In the genomic region with DNA sequence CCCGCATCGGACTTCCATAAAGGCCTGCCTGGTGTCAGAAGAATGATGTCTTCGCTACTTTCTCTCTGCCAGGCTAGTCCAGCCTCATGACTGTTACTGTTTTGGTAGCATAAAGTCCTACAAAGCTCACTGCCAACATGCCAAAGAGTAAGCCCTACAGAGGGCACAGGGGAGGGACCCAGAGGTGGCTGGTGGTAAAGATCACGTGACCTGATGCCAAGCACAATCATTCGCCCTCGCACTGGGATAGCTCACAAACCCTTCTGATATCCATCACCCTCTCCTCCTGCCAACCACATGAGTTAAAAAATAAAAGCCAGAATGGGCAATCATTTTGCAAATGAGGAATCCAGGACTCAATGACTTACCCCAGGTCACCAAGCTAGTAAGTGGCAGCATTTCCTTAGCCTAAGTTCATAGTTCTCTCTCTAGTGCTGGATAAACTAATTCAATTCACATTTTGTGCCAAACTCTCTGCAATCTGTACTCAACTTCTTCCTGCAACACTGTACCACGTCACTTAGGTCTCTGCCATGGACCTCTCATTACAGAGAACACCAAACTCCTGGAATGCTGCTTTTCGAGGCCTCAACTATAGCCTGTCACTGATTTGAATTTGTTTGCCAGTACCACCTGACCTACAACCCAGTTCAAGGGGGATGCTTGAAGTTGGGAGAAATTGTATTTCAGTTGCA, we compare ENCODE assay signal across 14 cellular contexts.
DNase-seq lines count a peak whose midpoint lies in the region; ATAC-seq lines count a peak whose summit lies in the region.
"Had no signal": no experiment of that assay in that cellular context is flagged by ENCODE, and none has a peak within 500 bp of the region (broad histone marks: within the 10 kb centered on the region; RNA-seq: fewer than 3 reads in every experiment).

No MANE protein-coding gene starts in this region.

- no peak overlapping the region for H2AFZ ChIP-seq in ACC112 (ENCODE audit: low read length, unreplicated experiment)
- no peak overlapping the region for H2AFZ ChIP-seq in GM23248
- H2AFZ ChIP-seq in mesenchymal stem cell (ENCODE audit: low read depth, low read length), result no peak overlapping the region
- H2AFZ ChIP-seq: GM23338 had no signal

- no peak overlapping the region for H4K91ac ChIP-seq in mesenchymal stem cell (ENCODE audit: low read length)

- H3K9ac ChIP-seq in GM23248 (peak overlapping the region; percentile 74), mesenchymal stem cell (ENCODE audit: low read length) (peak overlapping the region; percentile 28)

- H3K23ac ChIP-seq in mesenchymal stem cell (ENCODE audit: low read length in 2 of 2), result no peak overlapping the region

- H3K36me3 ChIP-seq in ACC112 (ENCODE audit: insufficient read depth, low read length), result no peaks in the 10 kb centered on the region
- no peaks in the 10 kb centered on the region for H3K36me3 ChIP-seq in GM23248 (ENCODE audit: low read depth)
- H3K36me3 ChIP-seq in mesenchymal stem cell (ENCODE audit: control insufficient read depth in 1 of 2, insufficient read depth in 2 of 2, low read depth in 1 of 2, low read length in 2 of 2), result no peaks in the 10 kb centered on the region
- H3K36me3 ChIP-seq: Peyer's patch had no signal

- no peaks in the 10 kb centered on the region for H3K27me3 Mint-ChIP-seq in activated naive CD8-positive, alpha-beta T cell treated with anti-CD3 and anti-CD28 coated beads, Interleukin-2, amount 50 U/mL, for 24 hours
- H3K27me3 Mint-ChIP-seq: stimulated activated naive CD8-positive, alpha-beta T cell treated with anti-CD3 and anti-CD28 coated beads, Interleukin-15, amount 100 ng/mL, for 72 hours had no signal

- H3K27ac Mint-ChIP-seq in activated naive CD8-positive, alpha-beta T cell treated with anti-CD3 and anti-CD28 coated beads, Interleukin-2, amount 50 U/mL, for 24 hours, result peak overlapping the region; percentile 60
- H3K27ac Mint-ChIP-seq: GM23338 had no signal

- H3K18ac ChIP-seq in mesenchymal stem cell (ENCODE audit: low read depth in 1 of 2, low read length in 2 of 2), result peak overlapping the region; percentile 9 to 62

- H3K9me3 ChIP-seq in GM23248 (ENCODE audit: low read depth) (no peaks in the 10 kb centered on the region), mesenchymal stem cell (ENCODE audit: control insufficient read depth, low read length) (no peaks in the 10 kb centered on the region)
- H3K9me3 ChIP-seq: Peyer's patch had no signal

- H3K9me3 Mint-ChIP-seq in activated naive CD8-positive, alpha-beta T cell treated with anti-CD3 and anti-CD28 coated beads, Interleukin-2, amount 50 U/mL, for 24 hours, result no peaks in the 10 kb centered on the region
- H3K9me3 Mint-ChIP-seq: GM23338; stimulated activated naive CD8-positive, alpha-beta T cell treated with anti-CD3 and anti-CD28 coated beads, Interleukin-15, amount 100 ng/mL, for 72 hours had no signal

- DNase-seq in GM23248, result no peak
- DNase-seq in activated naive CD8-positive, alpha-beta T cell treated with anti-CD3 and anti-CD28 coated beads, Interleukin-2, amount 50 U/mL, for 24 hours, result no peak
- DNase-seq in mesenchymal stem cell, result no peak
- DNase-seq in NCI-H446 (lab: John Stamatoyannopoulos, UW), result no peak
- DNase-seq in COLO668 (lab: John Stamatoyannopoulos, UW; ENCODE audit: unreplicated experiment), result no peak
- no peak for DNase-seq in SHP77 (lab: John Stamatoyannopoulos, UW)
- DNase-seq in AML-193 (lab: John Stamatoyannopoulos, UW), result no peak
- DNase-seq: cerebellar nuclear complex; NCI-H774; Peyer's patch; right cardiac atrium; stimulated activated naive CD8-positive, alpha-beta T cell treated with anti-CD3 and anti-CD28 coated beads, Interleukin-15, amount 100 ng/mL, for 72 hours had no signal

- peaks cover 46% of the 10 kb centered on the region for H3K4me1 Mint-ChIP-seq in activated naive CD8-positive, alpha-beta T cell treated with anti-CD3 and anti-CD28 coated beads, Interleukin-2, amount 50 U/mL, for 24 hours

- no peaks in the 10 kb centered on the region for H3K27me3 ChIP-seq in ACC112 (ENCODE audit: insufficient read depth, low read length)
- H3K27me3 ChIP-seq in GM23248 (replicated peaks; ENCODE audit: insufficient read depth), result no peaks in the 10 kb centered on the region
- H3K27me3 ChIP-seq in mesenchymal stem cell (ENCODE audit: control insufficient read depth in 1 of 2, insufficient read depth in 1 of 2, low read length in 2 of 2), result no peaks in the 10 kb centered on the region
- H3K27me3 ChIP-seq: Peyer's patch had no signal

- H2BK5ac ChIP-seq in mesenchymal stem cell (ENCODE audit: low read depth, low read length, poor library complexity, severe bottlenecking), result no peak overlapping the region

- no peak overlapping the region for H3K4me3 ChIP-seq in ACC112 (ENCODE audit: low read depth, low read length)
- H3K4me3 ChIP-seq in GM23248, result no peak overlapping the region
- H3K4me3 ChIP-seq in mesenchymal stem cell (ENCODE audit: insufficient read depth in 1 of 2, low read depth in 1 of 2, low read length in 2 of 2), result no peak overlapping the region
- H3K4me3 ChIP-seq: GM23338, Peyer's patch had no signal

- H4K8ac ChIP-seq in mesenchymal stem cell (ENCODE audit: low read length), result no peak overlapping the region

- H2BK15ac ChIP-seq in mesenchymal stem cell (ENCODE audit: low read depth, poor library complexity, severe bottlenecking), result peak overlapping the region; percentile 48

- no peaks in the 10 kb centered on the region for H3K9me2 ChIP-seq in GM23248 (ENCODE audit: insufficient read depth)

- H4K20me1 ChIP-seq in GM23248 (ENCODE audit: insufficient read depth), result no peaks in the 10 kb centered on the region

- H3K79me2 ChIP-seq in ACC112 (ENCODE audit: control insufficient read depth, insufficient read depth, low read length, unreplicated experiment), result peaks cover 13% of the 10 kb centered on the region
- H3K79me2 ChIP-seq in GM23248 (ENCODE audit: insufficient read depth), result peaks cover 33% of the 10 kb centered on the region

- H3K27ac ChIP-seq in ACC112 (ENCODE audit: low read depth, low read length), result peak overlapping the region; percentile 99
- peak overlapping the region; percentile 98 for H3K27ac ChIP-seq in GM23248
- no peak overlapping the region for H3K27ac ChIP-seq in mesenchymal stem cell (ENCODE audit: low read length, poor library complexity, severe bottlenecking)
- H3K27ac ChIP-seq: Peyer's patch had no signal

- H2AK5ac ChIP-seq in mesenchymal stem cell (ENCODE audit: low read length, severe bottlenecking), result no peak overlapping the region

- peak overlapping the region in 1 of 2 experiments; percentile 58 for H3K4ac ChIP-seq in mesenchymal stem cell (ENCODE audit: low read depth in 1 of 2, low read length in 2 of 2)

- no peak overlapping the region for H3K4me3 Mint-ChIP-seq in activated naive CD8-positive, alpha-beta T cell treated with anti-CD3 and anti-CD28 coated beads, Interleukin-2, amount 50 U/mL, for 24 hours
- H3K4me3 Mint-ChIP-seq: GM23338 had no signal

- peaks cover 63% of the 10 kb centered on the region for H3K4me1 ChIP-seq in ACC112 (ENCODE audit: control insufficient read depth, insufficient read depth, low read length, unreplicated experiment)
- H3K4me1 ChIP-seq in GM23248 (ENCODE audit: insufficient read depth), result peaks cover 36% of the 10 kb centered on the region
- H3K4me1 ChIP-seq in mesenchymal stem cell (ENCODE audit: control insufficient read depth, insufficient read depth, low read depth, low read length), result peaks cover 4% of the 10 kb centered on the region
- H3K4me1 ChIP-seq: Peyer's patch had no signal

- peaks cover 19% of the 10 kb centered on the region for H3K36me3 Mint-ChIP-seq in activated naive CD8-positive, alpha-beta T cell treated with anti-CD3 and anti-CD28 coated beads, Interleukin-2, amount 50 U/mL, for 24 hours (ENCODE audit: low read depth)

- H3K14ac ChIP-seq in mesenchymal stem cell (ENCODE audit: low read length in 2 of 2), result no peak overlapping the region

- in situ Hi-C loops in GM23248 (cut with MboI), result no loop called here

- H2BK120ac ChIP-seq in mesenchymal stem cell (ENCODE audit: low read depth, low read length), result peak overlapping the region; percentile 49

- no peak for ATAC-seq in activated naive CD8-positive, alpha-beta T cell treated with anti-CD3 and anti-CD28 coated beads, Interleukin-2, amount 50 U/mL, for 24 hours
- ATAC-seq: GM23338, right cardiac atrium had no signal

- 96 to 97% methylated on average over 6 to 8 of the region's 8 CpGs for whole genome bisulfite sequencing in GM23248 (ENCODE audit: low coverage in 1 of 2, low lambda C conversion rate in 2 of 2, missing lambda C conversion rate in 2 of 2), 2 experiments
- 93% methylated on average over 7 of the region's 8 CpGs for WGBS in mesenchymal stem cell

- peak overlapping the region in 1 of 2 experiments; percentile 77 for H2BK12ac ChIP-seq in mesenchymal stem cell (ENCODE audit: low read length in 2 of 2)

- H3K4me2 ChIP-seq in GM23248 (ENCODE audit: unreplicated experiment) (peak overlapping the region; percentile 32), mesenchymal stem cell (ENCODE audit: low read length, poor library complexity, severe bottlenecking) (no peak overlapping the region)
- H3K4me2 ChIP-seq: GM23338 had no signal

- H3K79me1 ChIP-seq in mesenchymal stem cell (replicated peaks; ENCODE audit: low read length, poor library complexity, severe bottlenecking), result peaks cover 1% of the 10 kb centered on the region

- H3F3A ChIP-seq in GM23248 (ENCODE audit: insufficient read depth), result peaks cover 12% of the 10 kb centered on the region
